Comparison of ENCODE assay signal across 18 cellular contexts in the genomic region with DNA sequence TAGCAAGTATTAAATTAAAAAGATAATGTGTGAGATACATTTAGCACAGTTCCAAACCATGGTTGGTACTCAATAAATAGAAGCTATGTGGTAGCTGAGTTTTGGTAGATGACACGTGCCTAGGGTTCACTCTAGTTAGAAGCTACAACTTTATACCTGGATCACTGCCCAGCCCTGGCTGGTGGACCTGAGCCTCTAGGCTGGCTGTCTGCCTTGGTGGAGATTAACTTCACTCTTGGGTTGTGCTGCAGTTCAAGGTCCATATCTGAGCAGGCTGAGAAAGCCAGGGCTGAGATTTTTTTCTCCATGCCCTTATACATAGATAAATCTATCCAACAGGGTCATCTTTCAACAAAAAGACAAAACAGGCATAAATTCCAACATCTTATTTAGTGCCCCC. TPM values are rescaled to one million over a fixed set of nuclear protein-coding genes. Genes with fewer than 3 reads are reported as not detected.
A peak's percentile ranks its signal among the peaks of the same experiment; 100 is the strongest.
DNase-seq lines count a peak whose midpoint lies in the region; ATAC-seq and TF ChIP-seq lines count a peak whose summit lies in the region.
"Had no signal": no experiment of that assay in that cellular context is flagged by ENCODE, and none has a peak within 500 bp of the region (broad histone marks: within the 10 kb centered on the region; RNA-seq: fewer than 3 reads in every experiment).

No MANE protein-coding gene starts in this region.

- H3K27ac ChIP-seq in hepatocyte = no peak overlapping the region
- H3K27ac ChIP-seq: A549, RWPE1 had no signal

- H3K4me2 ChIP-seq in hepatocyte = no peak overlapping the region
- H3K4me2 ChIP-seq: A549 had no signal

- peak; percentile 78 for DNase-seq in MG63
- peak; percentile 29 for DNase-seq in fibroblast of the aortic adventitia (ENCODE audit: low read depth)
- DNase-seq in hepatocyte (ENCODE audit: low spot score) = peak; percentile 44
- peak; percentile 80 for DNase-seq in retinal pigment epithelial cell (ENCODE audit: low read depth)
- DNase-seq in GM20000 (ENCODE audit: low spot score) = no peak
- DNase-seq in germinal center (ENCODE audit: low spot score) = no peak
- DNase-seq: EL, GF-D8, MM.1S, NCI-H1092, NCI-H1436 treated with DMSO at 0.1 percent for 48 hours, NCI-H1930, NCI-H510A had no signal

- TF ChIP-seq POLR2A in GM18505 (IDR thresholded peaks at IDR 0.05; ENCODE audit: borderline replicate concordance, extremely low read depth, insufficient read depth, insufficient read length) = no peak

- no peak for ATAC-seq in GM18505 (IDR thresholded peaks at IDR 0.05; ENCODE audit: unreplicated experiment)
- ATAC-seq: K562, SK-N-SH treated with all-trans-retinoic acid at 6 μM for 48 hours had no signal

- H2AFZ ChIP-seq in hepatocyte = no peak overlapping the region

- H3K79me2 ChIP-seq in hepatocyte = no peaks in the 10 kb centered on the region

- no peaks in the 10 kb centered on the region for H3K9me2 ChIP-seq in hepatocyte (replicated peaks; ENCODE audit: insufficient read depth)

- TF ChIP-seq CTCF in fibroblast of the aortic adventitia (IDR thresholded peaks at IDR 0.05; ENCODE audit: insufficient read depth, low read length) = no peak
- no peak for TF ChIP-seq CTCF in hepatocyte (IDR thresholded peaks at IDR 0.05; ENCODE audit: poor library complexity)
- TF ChIP-seq CTCF in retinal pigment epithelial cell (conservative IDR thresholded peaks at IDR 0.05; ENCODE audit: low read depth, low read length) = no peak
- no peak for TF ChIP-seq CTCF in GM20000 (IDR thresholded peaks at IDR 0.05; ENCODE audit: extremely low read depth, missing control alignments)

- peaks cover 4% of the 10 kb centered on the region for H3K4me1 ChIP-seq in hepatocyte (ENCODE audit: insufficient read depth)

- H3K4me3 ChIP-seq in MG63 (no peak overlapping the region), fibroblast of the aortic adventitia (ENCODE audit: low read depth, low read length) (no peak overlapping the region), hepatocyte (no peak overlapping the region), retinal pigment epithelial cell (ENCODE audit: low read length) (no peak overlapping the region)
- H3K4me3 ChIP-seq: A549, K562 had no signal

- H3K9me3 ChIP-seq in MG63 (peaks cover 10% of the 10 kb centered on the region), hepatocyte (ENCODE audit: low read depth) (no peaks in the 10 kb centered on the region)
- H3K9me3 ChIP-seq: A549 had no signal

- no peaks in the 10 kb centered on the region for H3K36me3 ChIP-seq in MG63
- H3K36me3 ChIP-seq in hepatocyte (replicated peaks; ENCODE audit: insufficient read depth, low read depth) = no peaks in the 10 kb centered on the region

- 59% methylated on average over 1 of the region's 1 CpG for WGBS in hepatocyte (ENCODE audit: low lambda C conversion rate, missing lambda C conversion rate)

- H3K27me3 ChIP-seq in MG63 = no peaks in the 10 kb centered on the region
- no peaks in the 10 kb centered on the region for H3K27me3 ChIP-seq in hepatocyte

- H4K20me1 ChIP-seq in hepatocyte (ENCODE audit: insufficient read depth, poor library complexity, severe bottlenecking) = no peaks in the 10 kb centered on the region

RNA-seq across cellular contexts. Expression of a gene that starts 44.6 kb away (rescaled TPM):
- total RNA-seq in MG63 (2014; rRNA removed; shearing (Covaris generic); ENCODE audit: low replicate concordance) = 22.4 and 65.6 TPM in 2 replicates
- 43.7 and 105 TPM in 2 replicates for total RNA-seq in fibroblast of the aortic adventitia (ENCODE audit: low replicate concordance)
- 16.7 and 27.3 TPM in 2 replicates for total RNA-seq in hepatocyte
- polyA plus RNA-seq in hepatocyte = 17.9 and 18.4 TPM in 2 replicates

Comparison
In these comparisons a context has a peak if more than half of its experiments do, and no peak if none do; other contexts are left out.
1. DNase-seq: peak in MG63 (single experiment), fibroblast of the aortic adventitia (single experiment), hepatocyte (single experiment) and retinal pigment epithelial cell (single experiment); none in GM20000 (single experiment) and germinal center (single experiment).